22 cellular contexts compared by ENCODE assay signal in genomic region chr14:64272019-64272418, GRCh38. TPM values are rescaled to one million over a fixed set of nuclear protein-coding genes. Genes with fewer than 3 reads are reported as not detected.
DNase-seq lines count a peak whose midpoint lies in the region; ATAC-seq, FAIRE-seq and TF ChIP-seq lines count a peak whose summit lies in the region.
"Had no signal": no experiment of that assay in that cellular context is flagged by ENCODE, and none has a peak within 500 bp of the region (broad histone marks: within the 10 kb centered on the region; RNA-seq: fewer than 3 reads in every experiment).

No MANE protein-coding gene starts in this region.

- no peaks in the 10 kb centered on the region for H3K4me1 Mint-ChIP-seq in Caco-2 (ENCODE audit: low read depth, unreplicated experiment)

- no peak overlapping the region for H3K14ac ChIP-seq in IMR-90 (replicated peaks; ENCODE audit: low read depth, low read length)

- TF ChIP-seq EP300 in A549 (IDR thresholded peaks at IDR 0.05): no peak
- TF ChIP-seq EP300 in K562 (IDR thresholded peaks at IDR 0.05; ENCODE audit: low read length): no peak

- H4K8ac ChIP-seq in IMR-90 (ENCODE audit: low read depth in 2 of 2, low read length in 2 of 2): no peak overlapping the region

- CTCF ChIA-PET in A549 (lab: Yijun Ruan, JAX) (interaction anchor here (0.7 to 1.4 kb wide), 4 partner anchors 9 to 23 kb away, joined by 3 to 4 read pairs (median 3); no protein-coding TSS in a partner anchor), IMR-90 (lab: Yijun Ruan, JAX) (interaction anchor here (1.3 kb wide), 1 partner anchor 23 kb away, joined by 3 read pairs; no protein-coding TSS in a partner anchor), K562 (lab: Yijun Ruan, JAX; ENCODE audit: low intra/inter-chr PET ratio) (no interaction called here), Caco-2 (lab: Charles Lee) (no interaction called here)

- no peak overlapping the region for H2BK120ac ChIP-seq in IMR-90 (ENCODE audit: low read depth, low read length)

- no peak overlapping the region for H2BK15ac ChIP-seq in IMR-90 (ENCODE audit: low read depth, low read length)

- no peak for ATAC-seq in A549
- no peak for ATAC-seq in IMR-90 (ENCODE audit: low read depth)
- no peak for ATAC-seq in K562
- ATAC-seq: CD8-positive, alpha-beta T cell had no signal

- peaks cover 3% of the 10 kb centered on the region for H3K27me3 Mint-ChIP-seq in Caco-2 (ENCODE audit: insufficient read depth, unreplicated experiment)
- H3K27me3 Mint-ChIP-seq: B cell; CD4-positive, alpha-beta T cell had no signal

- no peak overlapping the region for H3K23ac ChIP-seq in IMR-90 (ENCODE audit: low read depth, low read length)

- TF ChIP-seq CTCF in A549 (IDR thresholded peaks at IDR 0.05) (no peak), IMR-90 (conservative IDR thresholded peaks at IDR 0.05; ENCODE audit: low read depth, low read length) (no peak), K562 (IDR thresholded peaks at IDR 0.05 in 2 of 3, conservative IDR thresholded peaks at IDR 0.05 in 1 of 3; ENCODE audit: insufficient read depth in 2 of 3, low read depth in 1 of 3, low read length in 3 of 3) (no peak), Caco-2 (IDR thresholded peaks at IDR 0.05; ENCODE audit: insufficient read depth in 1 of 2, low read depth in 1 of 2, low read length in 1 of 2, severe bottlenecking in 1 of 2, unreplicated experiment in 1 of 2) (no peak)

- no peak overlapping the region for H3K4me3 ChIP-seq in A549
- no peak overlapping the region for H3K4me3 ChIP-seq in IMR-90 (ENCODE audit: insufficient read depth, low read depth, low read length)
- H3K4me3 ChIP-seq in K562: no peak overlapping the region
- no peak overlapping the region for H3K4me3 ChIP-seq in Caco-2 (ENCODE audit: low read depth, low read length)
- H3K4me3 ChIP-seq: BLaER1 treated with 17β-estradiol and CSF1 and Interleukin-3, amounts not matched to agents 10 nM and 100 nM had no signal

- H3K79me2 ChIP-seq in K562 (ENCODE audit: control insufficient read depth, insufficient read depth, low read length): no peaks in the 10 kb centered on the region

- no peak overlapping the region for H3K4me3 Mint-ChIP-seq in Caco-2 (ENCODE audit: unreplicated experiment)
- H3K4me3 Mint-ChIP-seq: B cell; CD4-positive, alpha-beta T cell; CD8-positive, alpha-beta T cell had no signal

- no peak overlapping the region for H2AK9ac ChIP-seq in IMR-90 (replicated peaks; ENCODE audit: low read depth, low read length, poor library complexity)

- no peak overlapping the region for H4K91ac ChIP-seq in IMR-90 (ENCODE audit: insufficient read depth, low read depth, low read length)

- H3K27me3 ChIP-seq in IMR-90 (ENCODE audit: control insufficient read depth, insufficient read depth, low read length) (no peaks in the 10 kb centered on the region), K562 (ENCODE audit: control insufficient read depth in 2 of 2, insufficient read depth in 2 of 2, low read length in 2 of 2) (no peaks in the 10 kb centered on the region), Caco-2 (replicated peaks; ENCODE audit: control insufficient read depth, insufficient read depth, low read length) (no peaks in the 10 kb centered on the region)
- H3K27me3 ChIP-seq: BLaER1 treated with 17β-estradiol and CSF1 and Interleukin-3, amounts not matched to agents 10 nM and 100 nM had no signal

- H3K27ac Mint-ChIP-seq in Caco-2 (ENCODE audit: unreplicated experiment): no peak overlapping the region
- H3K27ac Mint-ChIP-seq: B cell; CD4-positive, alpha-beta T cell; CD8-positive, alpha-beta T cell had no signal

- TF ChIP-seq POLR2A in A549 (IDR thresholded peaks at IDR 0.05; ENCODE audit: low read length) (no peak), IMR-90 (IDR thresholded peaks at IDR 0.05; ENCODE audit: low read depth, low read length) (no peak), K562 (conservative IDR thresholded peaks at IDR 0.05) (no peak)

- no peak overlapping the region for H3K18ac ChIP-seq in IMR-90 (ENCODE audit: low read depth, low read length)

- H4K5ac ChIP-seq in IMR-90 (ENCODE audit: low read depth, low read length): no peak overlapping the region

- H2AFZ ChIP-seq in IMR-90 (replicated peaks; ENCODE audit: low read length, poor library complexity): no peak overlapping the region
- H2AFZ ChIP-seq in K562 (ENCODE audit: low read depth, low read length): no peak overlapping the region

- no peak overlapping the region for H3K27ac ChIP-seq in A549
- no peak overlapping the region for H3K27ac ChIP-seq in IMR-90 (ENCODE audit: insufficient read depth, low read length)
- H3K27ac ChIP-seq in K562 (ENCODE audit: extremely low read depth, low read depth, low read length): no peak overlapping the region
- H3K27ac ChIP-seq: BLaER1 treated with 17β-estradiol and CSF1 and Interleukin-3, amounts not matched to agents 10 nM and 100 nM; C4-2B had no signal

- H3K9me3 ChIP-seq in A549: peaks cover 6% of the 10 kb centered on the region; the same call in 2 of the 3 replicates
- no peaks in the 10 kb centered on the region for H3K9me3 ChIP-seq in IMR-90 (ENCODE audit: control insufficient read depth, insufficient read depth, low read length)
- no peaks in the 10 kb centered on the region; the same call in 1 of the 2 replicates for H3K9me3 ChIP-seq in K562 (replicated peaks; ENCODE audit: control insufficient read depth, insufficient read depth, low read depth, low read length)
- no peaks in the 10 kb centered on the region for H3K9me3 ChIP-seq in Caco-2

- H3K4me1 ChIP-seq in A549 (no peaks in the 10 kb centered on the region), IMR-90 (ENCODE audit: control insufficient read depth, insufficient read depth, low read length) (no peaks in the 10 kb centered on the region), K562 (replicated peaks in 1 of 2; ENCODE audit: control insufficient read depth in 2 of 2, insufficient read depth in 2 of 2, low read length in 2 of 2) (no peaks in the 10 kb centered on the region), Caco-2 (no peaks in the 10 kb centered on the region)
- H3K4me1 ChIP-seq: BLaER1 treated with 17β-estradiol and CSF1 and Interleukin-3, amounts not matched to agents 10 nM and 100 nM had no signal

- no peak for TF ChIP-seq RAD21 in A549 (conservative IDR thresholded peaks at IDR 0.05 in 1 of 2, IDR thresholded peaks at IDR 0.05 in 1 of 2)
- TF ChIP-seq RAD21 in IMR-90 (IDR thresholded peaks at IDR 0.05; ENCODE audit: low read length): no peak
- TF ChIP-seq RAD21 in K562 (CRISPR knock-in tag; conservative IDR thresholded peaks at IDR 0.05 in 1 of 2, IDR thresholded peaks at IDR 0.05 in 1 of 2): no peak

- no peaks in the 10 kb centered on the region for H3K79me1 ChIP-seq in IMR-90 (ENCODE audit: low read depth in 1 of 2, low read length in 2 of 2)

- in situ Hi-C loops in IMR-90 (cut with MboI; ENCODE audit: low sequenced_read_pairs): no loop called here
- in situ Hi-C loops in K562 (cut with MboI): no loop called here

- no peaks in the 10 kb centered on the region for H3K9me1 ChIP-seq in IMR-90 (ENCODE audit: insufficient read depth, low read length)
- H3K9me1 ChIP-seq in K562 (ENCODE audit: control insufficient read depth, insufficient read depth, low read length): no peaks in the 10 kb centered on the region

- no peak overlapping the region for H3K4me2 ChIP-seq in A549
- no peak overlapping the region for H3K4me2 ChIP-seq in IMR-90 (ENCODE audit: low read depth, low read length)
- H3K4me2 ChIP-seq in K562 (ENCODE audit: insufficient read depth, low read length): no peak overlapping the region
- H3K4me2 ChIP-seq: BLaER1 treated with 17β-estradiol and CSF1 and Interleukin-3, amounts not matched to agents 10 nM and 100 nM had no signal

- no peak overlapping the region for H2AK5ac ChIP-seq in IMR-90 (ENCODE audit: low read depth, low read length)

- H3K36me3 Mint-ChIP-seq in Caco-2 (ENCODE audit: insufficient read depth, unreplicated experiment): no peaks in the 10 kb centered on the region
- H3K36me3 Mint-ChIP-seq: CD8-positive, alpha-beta T cell had no signal

- FAIRE-seq in A549 (lab: Jason Lieb, UNC) (peak; percentile 13), K562 (lab: Jason Lieb, UNC) (no peak)
- FAIRE-seq: A204.1, G401.6, GM12891 had no signal

- H2BK20ac ChIP-seq in IMR-90 (ENCODE audit: low read depth, low read length): no peak overlapping the region

- DNase-seq in A549 (ENCODE audit: low read depth in 1 of 2, low spot score in 1 of 2): no peak
- no peak for DNase-seq in IMR-90
- DNase-seq in K562 (ENCODE audit: extremely low read depth in 1 of 4, low spot score in 3 of 4): no peak
- no peak for DNase-seq in Caco-2
- no peak for DNase-seq in NAMALWA (ENCODE audit: low spot score)
- DNase-seq in mucosa of gallbladder (ENCODE audit: low spot score): no peak
- DNase-seq: 8988T; AML-193; CD4-positive, alpha-beta T cell; CD8-positive, alpha-beta T cell; DMS 273 treated with DMSO at 0.1 percent for 48 hours; DMS153; DMS53; DMS79 treated with DMSO at 0.1 percent for 48 hours; GF-D8 had no signal

- H4K20me1 ChIP-seq in IMR-90 (ENCODE audit: insufficient read depth, low read length) (no peaks in the 10 kb centered on the region), K562 (replicated peaks; ENCODE audit: control insufficient read depth, insufficient read depth, low read length) (no peaks in the 10 kb centered on the region)
- H4K20me1 ChIP-seq: BLaER1 treated with 17β-estradiol and CSF1 and Interleukin-3, amounts not matched to agents 10 nM and 100 nM had no signal

- H3K36me3 ChIP-seq in IMR-90 (ENCODE audit: control insufficient read depth, insufficient read depth, low read length) (no peaks in the 10 kb centered on the region), K562 (ENCODE audit: control insufficient read depth, insufficient read depth, low read length) (no peaks in the 10 kb centered on the region), Caco-2 (ENCODE audit: control insufficient read depth, insufficient read depth, low read length) (no peaks in the 10 kb centered on the region)
- H3K36me3 ChIP-seq: BLaER1 treated with 17β-estradiol and CSF1 and Interleukin-3, amounts not matched to agents 10 nM and 100 nM had no signal

- dilution Hi-C loops in IMR-90 (cut with HindIII; ENCODE audit: low sequenced_read_pairs, unreplicated experiment): no loop called here

- POLR2A ChIA-PET in A549 (lab: Yijun Ruan, JAX): no interaction called here
- POLR2A ChIA-PET in IMR-90 (lab: Charles Lee; ENCODE audit: unreplicated experiment): no interaction called here
- POLR2A ChIA-PET in K562 (lab: Yijun Ruan, JAX): no interaction called here
- POLR2A ChIA-PET in Caco-2 (lab: Charles Lee): no interaction called here

- no TSS peak for BruUV-seq in IMR-90 (replicated peaks; lab: Mats Ljungman, UMichigan)
- BruUV-seq in K562 (replicated peaks; lab: Mats Ljungman, UMichigan): no TSS peak
- no TSS peak for BruUV-seq in Caco-2 (replicated peaks; lab: Mats Ljungman, UMichigan)

- H3K56ac ChIP-seq in IMR-90 (ENCODE audit: extremely low read depth, insufficient read depth, low read length): no peak overlapping the region

- intact Hi-C loops in IMR-90 (cut with micrococcal nuclease) (no loop called here), K562 (cut with micrococcal nuclease) (no loop called here), Caco-2 (cut with micrococcal nuclease; ENCODE audit: unreplicated experiment) (no loop called here)

- no peak overlapping the region for H3K4ac ChIP-seq in IMR-90 (ENCODE audit: low read depth, low read length)

- no peaks in the 10 kb centered on the region for H3K9me3 Mint-ChIP-seq in Caco-2 (ENCODE audit: unreplicated experiment)

- no peak overlapping the region for H3K9ac ChIP-seq in IMR-90 (ENCODE audit: low read depth, low read length)
- no peak overlapping the region for H3K9ac ChIP-seq in K562 (ENCODE audit: insufficient read depth in 1 of 2, low read depth in 2 of 2, low read length in 2 of 2)
- H3K9ac ChIP-seq: BLaER1 treated with 17β-estradiol and CSF1 and Interleukin-3, amounts not matched to agents 10 nM and 100 nM had no signal

- H2BK5ac ChIP-seq in IMR-90 (ENCODE audit: low read depth, low read length, poor library complexity, severe bottlenecking): no peak overlapping the region

RNA-seq across cellular contexts. Expression of gene ESR2, which starts 22.2 kb away (rescaled TPM):
- 0.05 and 0.07 TPM in 2 replicates for polyA plus RNA-seq in A549 (2011; rRNA removed)
- 0.03 and 0.04 TPM in 2 replicates for polyA plus RNA-seq in A549 (2012; cell fraction: cytosol; rRNA removed)
- 0.12 TPM in 2 replicates for polyA plus RNA-seq in A549 (2012; cell fraction: nucleus; rRNA removed)
- polyA plus RNA-seq in A549 (2017; fragmentation: RNase III; extraction: RNeasy Plus Mini Kit Qiagen cat#74134 plus additional on column Dnase treatment): 0.06 to 0.09 TPM (median 0.07 TPM) in 3 replicates
- polyA minus RNA-seq in A549 (2011; rRNA and poly(A)+ RNA removed): 0.12 and 0.19 TPM in 2 replicates
- total RNA-seq in IMR-90 (2012; rRNA removed): under 0.01 TPM in 2 replicates
- 0.03 TPM in 1 of 2 replicates, not detected in the other for polyA plus RNA-seq in IMR-90 (2012; rRNA removed)
- 0.01 and 0.04 TPM in 2 replicates for polyA plus RNA-seq in IMR-90 (2012; cell fraction: cytosol; rRNA removed)
- 0.05 and 0.06 TPM in 2 replicates for polyA plus RNA-seq in IMR-90 (2012; cell fraction: nucleus; rRNA removed; ENCODE audit: low replicate concordance)
- total RNA-seq in K562 (2011; cell fraction: chromatin; rRNA removed; ENCODE audit: low replicate concordance): 3.5 and 6.1 TPM in 2 replicates
- total RNA-seq in K562 (2011; cell fraction: nucleolus; rRNA removed): 2.0 and 2.6 TPM in 2 replicates
- total RNA-seq in K562 (2011; cell fraction: nucleoplasm; rRNA removed): 3.3 and 3.4 TPM in 2 replicates
- 2.0 and 2.1 TPM in 2 replicates for total RNA-seq in K562 (2014; rRNA removed)
- 2.6 and 2.7 TPM in 2 replicates for total RNA-seq in K562 (2014; rRNA removed; fragmentation: Illumina TruSeq; extraction: Trizol)
- 2.0 and 2.1 TPM in 2 replicates for total RNA-seq in K562 (2015; rRNA removed; fragmentation: Illumina TruSeq; extraction: Trizol)
- total RNA-seq in K562 (2021): 3.0 and 3.6 TPM in 2 replicates
- 0.16 and 0.36 TPM in 2 replicates for polyA plus RNA-seq in K562 (2011; rRNA removed)
- polyA plus RNA-seq in K562 (2011; cell fraction: cytosol; rRNA removed): 0.19 and 0.28 TPM in 2 replicates
- polyA plus RNA-seq in K562 (2011; cell fraction: nucleus; rRNA removed): 0.22 and 0.68 TPM in 2 replicates
- polyA plus RNA-seq in K562 (2012): 2.2 and 4.9 TPM in 2 replicates
- 1.9 and 2.0 TPM in 2 replicates for polyA plus RNA-seq in K562 (2014; fragmentation: Illumina TruSeq; extraction: Trizol)
- polyA plus RNA-seq in K562 (2014; fragmentation: Nextera tagmentation; extraction: Ambion mirVana): under 1 TPM; 0.07 to 0.15 TPM
- polyA plus RNA-seq in K562 (2014; rRNA removed): 2.8 and 3.8 TPM in 2 replicates
- 0.51 and 0.70 TPM in 2 replicates for polyA minus RNA-seq in K562 (2011; rRNA and poly(A)+ RNA removed)
- 1.3 TPM in 1 of 2 replicates, not detected in the other for polyA minus RNA-seq in K562 (2011; cell fraction: cytosol; rRNA and poly(A)+ RNA removed)
- polyA minus RNA-seq in K562 (2011; cell fraction: nucleus; rRNA and poly(A)+ RNA removed): 0.40 and 0.56 TPM in 2 replicates
- total RNA-seq in Caco-2 (2022): 0.19 and 0.23 TPM in 2 replicates
- 0.26 TPM for total RNA-seq in mucosa of gallbladder
- polyA plus RNA-seq: BJ had no signal

Comparison
In these comparisons a context has a peak if more than half of its experiments do, and no peak if none do; other contexts are left out.
1. CTCF ChIA-PET loops: an anchor here in A549 (0.7 to 1.4 kb wide) and IMR-90 (1.3 kb wide); none called in K562 and Caco-2.
2. Of the 35 proteins assayed by ChIP-seq in both K562 and A549: peak only in K562: none; only in A549: MAFK; in both: none; in neither: 34.